ENCODE assay signal across 30 cellular contexts in the genomic region with DNA sequence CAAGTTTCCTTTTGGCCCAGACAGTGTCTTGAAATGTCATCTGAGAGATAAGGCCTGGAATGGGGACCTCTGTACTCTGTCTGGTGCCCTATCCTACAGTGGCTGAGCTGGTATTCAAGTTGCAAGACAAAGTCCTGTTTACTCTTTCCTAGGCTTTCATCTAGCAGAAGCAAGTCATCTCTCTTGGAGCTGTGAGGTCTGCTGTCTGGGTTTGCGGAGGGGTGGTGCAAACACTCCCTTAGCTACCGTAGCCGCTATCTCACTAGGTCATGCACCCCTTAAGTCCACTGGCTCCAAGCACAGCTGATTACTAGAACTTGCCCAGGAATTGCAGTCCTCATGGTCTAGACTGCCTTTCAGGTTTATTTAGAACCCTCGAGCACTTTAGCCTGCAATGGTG.
"Had no signal": no experiment of that assay in that cellular context is flagged by ENCODE, and none has a peak within 500 bp of the region (broad histone marks: within the 10 kb centered on the region; RNA-seq: fewer than 3 reads in every experiment).

No MANE protein-coding gene starts in this region.

- H3K27me3 Mint-ChIP-seq: activated B cell treated with CpG ODN at 0.5 μM for 24 hours; activated CD8-positive, alpha-beta memory T cell treated with anti-CD3 and anti-CD28 coated beads, Interleukin-2, amount 10 ng/mL, durations not matched to agents 7 days and 5 days; activated naive CD4-positive, alpha-beta T cell treated with anti-CD3 and anti-CD28 coated beads, Interleukin-2, amount 10 ng/mL, durations not matched to agents 7 days and 5 days; activated naive CD8-positive, alpha-beta T cell; activated naive CD8-positive, alpha-beta T cell treated with anti-CD3 and anti-CD28 coated beads, Interleukin-2, amount 50 U/mL, for 24 hours had no signal

- H3K27me3 ChIP-seq: ascending aorta, SJSA1 had no signal

- H3K36me3 ChIP-seq: ascending aorta, SJSA1 had no signal

- H3K27ac ChIP-seq: ascending aorta, SJSA1, VCaP had no signal

- H3K27ac Mint-ChIP-seq: activated B cell treated with CpG ODN at 0.5 μM for 24 hours; activated CD4-positive, alpha-beta memory T cell treated with anti-CD3 and anti-CD28 coated beads for 36 hours; activated CD8-positive, alpha-beta memory T cell treated with anti-CD3 and anti-CD28 coated beads, Interleukin-2, amount 10 ng/mL, durations not matched to agents 7 days and 5 days; activated naive CD4-positive, alpha-beta T cell treated with anti-CD3 and anti-CD28 coated beads, Interleukin-2, amount 10 ng/mL, durations not matched to agents 7 days and 5 days; activated naive CD8-positive, alpha-beta T cell; activated naive CD8-positive, alpha-beta T cell treated with anti-CD3 and anti-CD28 coated beads, Interleukin-2, amount 50 U/mL, for 24 hours; T-helper 1 cell treated with Interleukin-12 subunit alpha and Interleukin-12 subunit beta and Interleukin-4 antibody, amounts not matched to agents 30 μg/mL and 1 μg/mL, for 36 hours; T-helper 2 cell treated with Interferon-gamma antibody and Interleukin-4, amounts not matched to agents 5 μg/mL and 100 μg/mL, for 36 hours had no signal

- H3K4me3 Mint-ChIP-seq: activated B cell treated with CpG ODN at 0.5 μM for 24 hours; activated CD4-positive, alpha-beta memory T cell treated with anti-CD3 and anti-CD28 coated beads for 36 hours; activated CD8-positive, alpha-beta memory T cell treated with anti-CD3 and anti-CD28 coated beads, Interleukin-2, amount 10 ng/mL, durations not matched to agents 7 days and 5 days; activated naive CD4-positive, alpha-beta T cell treated with anti-CD3 and anti-CD28 coated beads, Interleukin-2, amount 10 ng/mL, durations not matched to agents 7 days and 5 days; activated naive CD8-positive, alpha-beta T cell; activated naive CD8-positive, alpha-beta T cell treated with anti-CD3 and anti-CD28 coated beads, Interleukin-2, amount 50 U/mL, for 24 hours; T-helper 1 cell treated with Interleukin-12 subunit alpha and Interleukin-12 subunit beta and Interleukin-4 antibody, amounts not matched to agents 30 μg/mL and 1 μg/mL, for 36 hours; T-helper 2 cell treated with Interferon-gamma antibody and Interleukin-4, amounts not matched to agents 5 μg/mL and 100 μg/mL, for 36 hours had no signal

- DNase-seq: activated B cell treated with CpG ODN at 0.5 μM for 24 hours; activated CD4-positive, alpha-beta memory T cell treated with anti-CD3 and anti-CD28 coated beads for 36 hours; activated CD4-positive, alpha-beta T cell treated with anti-CD3 and anti-CD28 coated beads for 4 hours; activated CD4-positive, alpha-beta T cell treated with anti-CD3 and anti-CD28 coated beads, Interleukin-2, amount 50 U/mL, for 1 hour; activated CD4-positive, CD25-positive, alpha-beta regulatory T cell treated with anti-CD3 and anti-CD28 coated beads, Interleukin-2, amount 50 U/mL, for 72 hours; activated CD8-positive, alpha-beta memory T cell treated with anti-CD3 and anti-CD28 coated beads for 24 hours; activated CD8-positive, alpha-beta memory T cell treated with anti-CD3 and anti-CD28 coated beads, Interleukin-2, amount 10 ng/mL, durations not matched to agents 7 days and 5 days; activated CD8-positive, alpha-beta memory T cell treated with anti-CD3 and anti-CD28 coated beads, Interleukin-2, amount 50 U/mL, for 48 hours; activated effector memory CD4-positive, alpha-beta T cell treated with Interleukin-2 at 50 U/mL for 16 hours; activated naive CD4-positive, alpha-beta T cell treated with anti-CD3 and anti-CD28 coated beads, Interleukin-2, amount 10 ng/mL, durations not matched to agents 7 days and 5 days; activated naive CD8-positive, alpha-beta T cell treated with anti-CD3 and anti-CD28 coated beads, Interleukin-2, amount 50 U/mL, for 24 hours; activated T-cell treated with anti-CD3 and anti-CD28 coated beads, Interleukin-2, amount 50 U/mL, for 48 hours; amniotic stem cell; Karpas-422; MV-4-11; NCI-H1092; NCI-H1436 treated with DMSO at 0.1 percent for 48 hours; NCI-H1694 treated with DMSO at 0.1 percent for 48 hours; NCI-H2029; NCI-H345; NCI-H524 treated with DMSO at 0.1 percent for 48 hours; RPMI8226; SHP77 treated with DMSO at 0.1 percent for 48 hours; SK-N-SH had no signal

- H3K4me1 ChIP-seq: ascending aorta, SJSA1 had no signal

- H3K36me3 Mint-ChIP-seq: activated CD8-positive, alpha-beta memory T cell treated with anti-CD3 and anti-CD28 coated beads, Interleukin-2, amount 10 ng/mL, durations not matched to agents 7 days and 5 days; activated naive CD4-positive, alpha-beta T cell treated with anti-CD3 and anti-CD28 coated beads, Interleukin-2, amount 10 ng/mL, durations not matched to agents 7 days and 5 days had no signal

- H3K9ac ChIP-seq: SK-N-SH had no signal

- H3K9me3 Mint-ChIP-seq: T-helper 1 cell treated with Interleukin-12 subunit alpha and Interleukin-12 subunit beta and Interleukin-4 antibody, amounts not matched to agents 30 μg/mL and 1 μg/mL, for 36 hours; T-helper 2 cell treated with Interferon-gamma antibody and Interleukin-4, amounts not matched to agents 5 μg/mL and 100 μg/mL, for 36 hours had no signal

- H3K4me1 Mint-ChIP-seq: activated B cell treated with CpG ODN at 0.5 μM for 24 hours; activated CD8-positive, alpha-beta memory T cell treated with anti-CD3 and anti-CD28 coated beads, Interleukin-2, amount 10 ng/mL, durations not matched to agents 7 days and 5 days; activated naive CD4-positive, alpha-beta T cell treated with anti-CD3 and anti-CD28 coated beads, Interleukin-2, amount 10 ng/mL, durations not matched to agents 7 days and 5 days; activated naive CD8-positive, alpha-beta T cell treated with anti-CD3 and anti-CD28 coated beads, Interleukin-2, amount 50 U/mL, for 24 hours had no signal

- H3K9me3 ChIP-seq: SJSA1, SK-N-SH had no signal

- H3K4me3 ChIP-seq: ascending aorta, SJSA1 had no signal
